In genomic region chr22:17562906-17563870, GRCh38 we compare ENCODE assay signal across 10 cellular contexts. TPM values are rescaled to one million over a fixed set of nuclear protein-coding genes. Genes with fewer than 3 reads are reported as not detected.
DNase-seq lines count a peak whose midpoint lies in the region; ATAC-seq and FAIRE-seq lines count a peak whose summit lies in the region.
"Had no signal": no experiment of that assay in that cellular context is flagged by ENCODE, and none has a peak within 500 bp of the region (broad histone marks: within the 10 kb centered on the region; RNA-seq: fewer than 3 reads in every experiment).

TSS of gene SLC25A18 (plus strand) at chr22:17563498. CDS start at chr22:17579945, 16,447 bp downstream.

- peaks cover 10% of the 10 kb centered on the region for H3K27me3 Mint-ChIP-seq in activated T-cell treated with anti-CD3 and anti-CD28 coated beads, Interleukin-2, amount 50 U/mL, for 4 hours (ENCODE audit: low read depth)

- H3K4me1 Mint-ChIP-seq in activated T-cell treated with anti-CD3 and anti-CD28 coated beads, Interleukin-2, amount 50 U/mL, for 4 hours (ENCODE audit: low read depth): no peaks in the 10 kb centered on the region

- no peaks in the 10 kb centered on the region for H3K36me3 Mint-ChIP-seq in activated T-cell treated with anti-CD3 and anti-CD28 coated beads, Interleukin-2, amount 50 U/mL, for 4 hours (ENCODE audit: insufficient read depth)

- no peak for ATAC-seq in HG02885 (IDR thresholded peaks at IDR 0.05; ENCODE audit: poor library complexity, unreplicated experiment)
- ATAC-seq in activated T-cell treated with anti-CD3 and anti-CD28 coated beads, Interleukin-2, amount 50 U/mL, for 4 hours: no peak
- no peak for ATAC-seq in HG03442 (IDR thresholded peaks at IDR 0.05; ENCODE audit: unreplicated experiment)
- ATAC-seq: activated T-cell treated with anti-CD3 and anti-CD28 coated beads, Interleukin-2, amount 50 U/mL, for 72 hours had no signal

- no peak for FAIRE-seq in RCC 7860 (lab: Jason Lieb, UNC)
- FAIRE-seq: islet of Langerhans had no signal

- no peak within 1 kb of the TSS for H3K4me3 Mint-ChIP-seq in activated T-cell treated with anti-CD3 and anti-CD28 coated beads, Interleukin-2, amount 50 U/mL, for 4 hours
- H3K4me3 Mint-ChIP-seq: activated T-cell treated with anti-CD3 and anti-CD28 coated beads, Interleukin-2, amount 50 U/mL, for 72 hours had no signal

- DNase-seq in GF-D8 (lab: John Stamatoyannopoulos, UW) (peak; percentile 7), amygdala (lab: John Stamatoyannopoulos, UW) (peak in 40 of 56 donors; percentile 21 to 80 (median 50)), hypothalamus (lab: John Stamatoyannopoulos, UW) (peak in 38 of 51 donors; percentile 23 to 81 (median 56)), renal cortical epithelial cell (ENCODE audit: low read depth) (peak; percentile 61), RCC 7860 (ENCODE audit: low spot score) (no peak)
- DNase-seq in activated T-cell treated with anti-CD3 and anti-CD28 coated beads, Interleukin-2, amount 50 U/mL, for 4 hours: no peak
- DNase-seq: activated T-cell treated with anti-CD3 and anti-CD28 coated beads, Interleukin-2, amount 50 U/mL, for 72 hours had no signal

- no peaks in the 10 kb centered on the region for H3K9me3 Mint-ChIP-seq in activated T-cell treated with anti-CD3 and anti-CD28 coated beads, Interleukin-2, amount 50 U/mL, for 4 hours
- H3K9me3 Mint-ChIP-seq: activated T-cell treated with anti-CD3 and anti-CD28 coated beads, Interleukin-2, amount 50 U/mL, for 72 hours had no signal

RNA-seq across cellular contexts. Expression of gene SLC25A18, which starts in this region (rescaled TPM):
- 0.20 and 0.87 TPM in 2 replicates for total RNA-seq in renal cortical epithelial cell
- not detected for total RNA-seq in activated T-cell treated with anti-CD3 and anti-CD28 coated beads, Interleukin-2, amount 50 U/mL, for 4 hours
- total RNA-seq: activated T-cell treated with anti-CD3 and anti-CD28 coated beads, Interleukin-2, amount 50 U/mL, for 72 hours had no signal

Comparison
In these comparisons a context has a peak if more than half of its experiments do, and no peak if none do; other contexts are left out.
1. Peak in DNase-seq in renal cortical epithelial cell; RNA of the gene not detected or under 1 TPM.
2. DNase-seq: peak in GF-D8 (single experiment), amygdala (40 of 56) and hypothalamus (38 of 51); none in activated T-cell treated with anti-CD3 and anti-CD28 coated beads, Interleukin-2, amount 50 U/mL, for 4 hours (single experiment) and RCC 7860 (single experiment).